8 cellular contexts compared by ENCODE assay signal in the genomic region with DNA sequence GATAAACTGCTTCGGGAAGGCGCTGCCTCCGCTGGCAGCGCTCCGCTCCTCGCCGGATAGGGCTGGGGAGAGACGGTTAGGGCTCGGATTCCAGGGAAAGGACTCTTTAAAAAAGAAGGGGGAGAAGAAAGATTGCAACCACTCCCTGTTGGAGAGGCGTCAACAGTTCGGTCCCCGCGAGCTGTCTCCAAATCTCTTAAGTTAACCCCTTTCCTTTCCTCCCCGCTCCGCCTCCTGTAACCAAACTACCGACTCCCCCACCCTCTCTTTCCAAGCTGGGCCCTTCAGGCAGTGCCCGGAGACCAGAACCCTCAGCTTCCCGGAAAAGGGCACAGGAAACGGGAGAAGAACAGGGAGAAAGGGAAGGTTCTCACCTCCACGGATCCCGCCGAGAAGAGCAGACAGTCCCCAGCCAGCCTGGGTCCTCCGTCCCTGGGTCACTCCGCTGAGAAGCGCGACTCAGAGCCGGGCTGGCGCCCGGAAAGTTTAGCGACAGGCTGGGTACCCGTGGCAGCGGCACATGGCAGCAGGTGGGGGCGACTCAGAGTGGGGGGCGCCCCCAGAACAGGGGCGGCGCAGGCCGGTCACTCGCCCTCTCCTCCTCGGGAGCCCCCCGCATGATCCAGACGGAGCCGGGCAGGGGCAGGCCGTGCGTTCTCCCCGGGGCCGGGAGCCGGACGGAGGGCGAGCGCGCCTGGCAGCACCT.
DNase-seq lines count a peak whose midpoint lies in the region; ATAC-seq lines count a peak whose summit lies in the region.

No MANE protein-coding gene starts in this region.

- H3K36me3 Mint-ChIP-seq in activated naive CD8-positive, alpha-beta T cell treated with anti-CD3 and anti-CD28 coated beads, Interleukin-2, amount 50 U/mL, for 24 hours (ENCODE audit: low read depth) = peaks cover 2% of the 10 kb centered on the region

- no peaks in the 10 kb centered on the region for H3K9me3 Mint-ChIP-seq in activated naive CD8-positive, alpha-beta T cell treated with anti-CD3 and anti-CD28 coated beads, Interleukin-2, amount 50 U/mL, for 24 hours

- peak; percentile 10 for ATAC-seq in HG02678 (IDR thresholded peaks at IDR 0.05; ENCODE audit: unreplicated experiment)
- ATAC-seq in activated naive CD8-positive, alpha-beta T cell treated with anti-CD3 and anti-CD28 coated beads, Interleukin-2, amount 50 U/mL, for 24 hours = peak; percentile 4

- DNase-seq in activated T-cell treated with anti-CD3 and anti-CD28 coated beads for 24 hours (ENCODE audit: low read depth) (peak; percentile 6), NCI-H345 treated with DMSO at 0.1 percent for 48 hours (lab: John Stamatoyannopoulos, UW; ENCODE audit: unreplicated experiment) (peak; percentile 14), NCI-H187 treated with DMSO at 0.1 percent for 48 hours (lab: John Stamatoyannopoulos, UW) (no peak)
- DNase-seq in activated T-cell treated with anti-CD3 and anti-CD28 coated beads, Interleukin-2, amount 50 U/mL, for 1 hour = no peak
- DNase-seq in activated naive CD8-positive, alpha-beta T cell treated with anti-CD3 and anti-CD28 coated beads, Interleukin-2, amount 50 U/mL, for 24 hours = peak; percentile 36

- H3K27ac Mint-ChIP-seq in activated naive CD8-positive, alpha-beta T cell treated with anti-CD3 and anti-CD28 coated beads, Interleukin-2, amount 50 U/mL, for 24 hours = peak overlapping the region; percentile 54

- peak overlapping the region in 17 of 21 experiments; percentile 12 to 81 (median 66) for H3K27ac ChIP-seq in skin epidermis

- H3K27me3 Mint-ChIP-seq in activated naive CD8-positive, alpha-beta T cell treated with anti-CD3 and anti-CD28 coated beads, Interleukin-2, amount 50 U/mL, for 24 hours = peaks cover 35% of the 10 kb centered on the region

- peaks cover 35% of the 10 kb centered on the region for H3K4me1 Mint-ChIP-seq in activated naive CD8-positive, alpha-beta T cell treated with anti-CD3 and anti-CD28 coated beads, Interleukin-2, amount 50 U/mL, for 24 hours

- peak overlapping the region; percentile 60 for H3K4me3 ChIP-seq in iPS-11a (ENCODE audit: low read depth, low read length)
- peak overlapping the region; percentile 55 to 84 (median 75) for H3K4me3 ChIP-seq in skin epidermis

- H3K4me3 Mint-ChIP-seq in activated naive CD8-positive, alpha-beta T cell treated with anti-CD3 and anti-CD28 coated beads, Interleukin-2, amount 50 U/mL, for 24 hours = peak overlapping the region; percentile 80

Comparison
In these comparisons a context has a peak if more than half of its experiments do, and no peak if none do; other contexts are left out.
1. DNase-seq: peak in activated T-cell treated with anti-CD3 and anti-CD28 coated beads for 24 hours (single experiment), NCI-H345 treated with DMSO at 0.1 percent for 48 hours (single experiment) and activated naive CD8-positive, alpha-beta T cell treated with anti-CD3 and anti-CD28 coated beads, Interleukin-2, amount 50 U/mL, for 24 hours (single experiment); none in activated T-cell treated with anti-CD3 and anti-CD28 coated beads, Interleukin-2, amount 50 U/mL, for 1 hour (single experiment) and NCI-H187 treated with DMSO at 0.1 percent for 48 hours (single experiment).